In the genomic region with DNA sequence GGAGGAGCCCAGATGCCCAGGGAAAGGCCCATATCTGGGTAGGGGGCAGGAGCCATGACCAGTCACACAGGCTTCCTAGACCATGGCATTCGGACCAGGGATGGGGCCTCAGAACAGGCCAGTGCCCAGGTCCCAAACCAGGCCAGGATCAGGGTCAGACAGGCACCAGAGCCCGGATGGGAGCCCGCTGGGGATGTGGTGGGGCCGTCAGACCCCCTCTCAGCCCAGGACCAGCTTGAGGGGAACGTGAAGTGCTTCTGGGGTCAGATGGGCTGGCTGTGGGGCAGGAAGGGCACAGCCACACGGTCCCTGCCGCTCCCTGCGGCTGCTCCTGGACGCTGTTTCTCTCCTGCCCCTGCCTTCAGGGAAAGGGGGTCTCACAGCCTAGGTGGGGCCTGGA, we compare ENCODE assay signal across 18 cellular contexts. TPM values are rescaled to one million over a fixed set of nuclear protein-coding genes. Genes with fewer than 3 reads are reported as not detected.
A peak's percentile ranks its signal among the peaks of the same experiment; 100 is the strongest.
DNase-seq lines count a peak whose midpoint lies in the region; ATAC-seq, FAIRE-seq and TF ChIP-seq lines count a peak whose summit lies in the region.
"Had no signal": no experiment of that assay in that cellular context is flagged by ENCODE, and none has a peak within 500 bp of the region (broad histone marks: within the 10 kb centered on the region; RNA-seq: fewer than 3 reads in every experiment).

No MANE protein-coding gene starts in this region.

- no peaks in the 10 kb centered on the region for H3K9me3 ChIP-seq in CD4-positive, alpha-beta T cell (ENCODE audit: control insufficient read depth, low read length)

- H3K36me3 Mint-ChIP-seq in CD4-positive, alpha-beta T cell (ENCODE audit: low read depth) = peaks cover 7% of the 10 kb centered on the region
- H3K36me3 Mint-ChIP-seq in activated B cell treated with CpG ODN at 0.5 μM for 24 hours (ENCODE audit: low read depth) = peaks cover 7% of the 10 kb centered on the region

- no peak for TF ChIP-seq CTCF in CD4-positive, alpha-beta T cell (IDR thresholded peaks at IDR 0.05)
- TF ChIP-seq CTCF in GM06990 (IDR thresholded peaks at IDR 0.05; ENCODE audit: insufficient read depth, low read length, poor library complexity, severe bottlenecking) (no peak), activated B cell treated with CpG ODN at 0.5 μM for 24 hours (IDR thresholded peaks at IDR 0.05) (no peak)

- CTCF ChIA-PET in CD4-positive, alpha-beta T cell (lab: Charles Lee) = no interaction called here
- CTCF ChIA-PET in activated B cell treated with CpG ODN at 0.5 μM for 24 hours (lab: Charles Lee) = no interaction called here

- H3K4me3 ChIP-seq in GM06990 (replicated peaks; ENCODE audit: low read depth, low read length) = peak overlapping the region; percentile 62

- POLR2A ChIA-PET in CD4-positive, alpha-beta T cell (lab: Charles Lee) = interaction anchor here (1.2 kb wide), 1 partner anchor 113 kb away, joined by 4 read pairs; a partner anchor contains a TSS
- POLR2A ChIA-PET in activated B cell treated with CpG ODN at 0.5 μM for 24 hours (lab: Charles Lee) = interaction anchor here (0.6 to 1.7 kb wide), 2 partner anchors 48 to 73 kb away, joined by 6 to 7 read pairs; no protein-coding TSS in a partner anchor

- H3K27ac Mint-ChIP-seq in CD4-positive, alpha-beta T cell = peak overlapping the region; percentile 92
- H3K27ac Mint-ChIP-seq in activated B cell treated with CpG ODN at 0.5 μM for 24 hours = peak overlapping the region; percentile 83

- H3K4me1 Mint-ChIP-seq in CD4-positive, alpha-beta T cell (ENCODE audit: low read depth) = peaks cover 19% of the 10 kb centered on the region
- peaks cover 57% of the 10 kb centered on the region for H3K4me1 Mint-ChIP-seq in activated B cell treated with CpG ODN at 0.5 μM for 24 hours

- no peaks in the 10 kb centered on the region for H3K27me3 ChIP-seq in CD4-positive, alpha-beta T cell (ENCODE audit: control insufficient read depth, insufficient read depth, low read length)
- H3K27me3 ChIP-seq in GM06990 (replicated peaks; ENCODE audit: control insufficient read depth, insufficient read depth, low read length) = no peaks in the 10 kb centered on the region; the same call in 1 of the 2 replicates

- no peak for ATAC-seq in CD4-positive, alpha-beta T cell (ENCODE audit: poor library complexity)
- ATAC-seq in activated B cell treated with CpG ODN at 0.5 μM for 24 hours (ENCODE audit: low read depth) (no peak), left colon (no peak)

- FAIRE-seq in frontal cortex (lab: Jason Lieb, UNC) = no peak
- FAIRE-seq: small intestine had no signal

- intact Hi-C loops in CD4-positive, alpha-beta T cell (cut with DNase I, micrococcal nuclease) = loop anchor here in 1 of 2 experiments (10.0 kb wide), 1 partner anchor 67 kb away; a partner anchor contains a TSS
- intact Hi-C loops in activated B cell treated with CpG ODN at 0.5 μM for 24 hours (cut with micrococcal nuclease) (loop anchor here (5.0 kb wide), 2 partner anchors 320 to 845 kb away; a partner anchor contains a TSS), left colon (cut with DNase I, micrococcal nuclease) (no loop called here)

- H3K4me3 Mint-ChIP-seq in CD4-positive, alpha-beta T cell = peak overlapping the region; percentile 93
- H3K4me3 Mint-ChIP-seq in activated B cell treated with CpG ODN at 0.5 μM for 24 hours = peak overlapping the region; percentile 84

- H3K27ac ChIP-seq in CD4-positive, alpha-beta T cell (ENCODE audit: low read depth, low read length) = no peak overlapping the region
- H3K27ac ChIP-seq: HL-60 had no signal

- no peak for DNase-seq in CD4-positive, alpha-beta T cell
- no peak for DNase-seq in GM06990 (ENCODE audit: extremely low read depth, insufficient read length)
- DNase-seq in activated B cell treated with CpG ODN at 0.5 μM for 24 hours = no peak
- DNase-seq in mesenteric fat pad (ENCODE audit: low spot score) = peak; percentile 81
- DNase-seq in frontal cortex (ENCODE audit: low spot score in 2 of 2) = no peak
- no peak for DNase-seq in activated effector memory CD4-positive, alpha-beta T cell treated with anti-CD3 and anti-CD28 coated beads, Interleukin-2, amount 50 U/mL, for 16 hours
- no peak for DNase-seq in left colon
- DNase-seq: activated CD4-positive, CD25-positive, alpha-beta regulatory T cell; amniotic stem cell; DND-41; hippocampal formation; left cardiac atrium; NCI-H1048; NCI-H2171; NCI-H774; small intestine; trophoblast cell had no signal

- no peaks in the 10 kb centered on the region for H3K9me3 Mint-ChIP-seq in CD4-positive, alpha-beta T cell
- H3K9me3 Mint-ChIP-seq in activated B cell treated with CpG ODN at 0.5 μM for 24 hours = no peaks in the 10 kb centered on the region

- H3K36me3 ChIP-seq in GM06990 (ENCODE audit: control insufficient read depth, insufficient read depth, low read length) = peaks cover 3% of the 10 kb centered on the region

- H3K27me3 Mint-ChIP-seq in CD4-positive, alpha-beta T cell = peaks cover 5% of the 10 kb centered on the region
- H3K27me3 Mint-ChIP-seq in activated B cell treated with CpG ODN at 0.5 μM for 24 hours = no peaks in the 10 kb centered on the region

RNA-seq across cellular contexts. Expression of a gene that starts 39.1 kb away (rescaled TPM):
- total RNA-seq in CD4-positive, alpha-beta T cell = 10 to 100 TPM; 42.0 to 42.7 TPM
- total RNA-seq in activated B cell treated with CpG ODN at 0.5 μM for 24 hours (44.7 and 59.8 TPM in 2 replicates), mesenteric fat pad (58.0 TPM), frontal cortex (4.5 TPM), left colon (10 to 100 TPM in 1 of 2 donors, 1 to 10 TPM in 1; 9.4 to 10.1 TPM)
